Comparison of ENCODE assay signal across 8 cellular contexts in the genomic region with DNA sequence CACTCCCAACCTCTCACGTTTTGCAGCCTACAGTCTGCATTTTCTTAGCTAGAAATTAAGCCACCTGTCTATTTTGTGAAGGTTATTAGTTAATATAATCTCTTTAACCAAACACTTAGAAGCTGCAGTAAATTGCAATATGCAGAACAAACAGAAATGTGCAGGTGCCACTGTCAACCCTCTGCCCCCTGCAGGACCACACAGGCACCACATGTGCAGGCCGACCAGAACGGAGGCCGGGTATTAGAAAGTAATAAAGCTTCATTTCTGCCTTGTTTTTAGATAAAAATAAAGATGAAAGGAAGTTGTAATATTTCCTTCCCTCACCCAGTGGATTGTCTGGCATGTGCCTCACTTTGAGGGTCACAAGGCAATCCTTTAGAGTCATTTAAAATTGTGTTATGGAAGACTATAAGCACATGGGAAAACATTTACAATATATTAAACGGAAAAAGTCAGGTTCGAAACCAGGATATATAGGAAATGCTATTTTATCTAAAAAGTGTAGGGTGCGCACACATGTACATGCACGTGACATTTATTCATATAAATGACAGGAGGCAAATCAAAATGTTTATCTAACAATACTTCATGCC.
DNase-seq lines count a peak whose midpoint lies in the region; ATAC-seq and TF ChIP-seq lines count a peak whose summit lies in the region.

No MANE protein-coding gene starts in this region.

- H3K4me1 Mint-ChIP-seq in activated CD8-positive, alpha-beta T cell treated with anti-CD3 and anti-CD28 coated beads for 36 hours (ENCODE audit: low read depth) = peaks cover 5% of the 10 kb centered on the region
- peaks cover 4% of the 10 kb centered on the region for H3K4me1 Mint-ChIP-seq in progenitor cell of endocrine pancreas (ENCODE audit: low read depth)

- H3K4me3 Mint-ChIP-seq in activated CD8-positive, alpha-beta T cell treated with anti-CD3 and anti-CD28 coated beads for 36 hours = no peak overlapping the region
- no peak overlapping the region for H3K4me3 Mint-ChIP-seq in progenitor cell of endocrine pancreas (ENCODE audit: low read depth)

- CTCF ChIA-PET in activated CD8-positive, alpha-beta T cell treated with anti-CD3 and anti-CD28 coated beads for 36 hours (lab: Charles Lee) = interaction anchor here (0.6 to 2.5 kb wide), 28 partner anchors 8 to 1089 kb away, joined by 3 to 13 read pairs (median 3); a partner anchor contains a TSS

- TF ChIP-seq CTCF in activated CD8-positive, alpha-beta T cell treated with anti-CD3 and anti-CD28 coated beads for 36 hours (IDR thresholded peaks at IDR 0.05) = peak; percentile 87
- TF ChIP-seq CTCF in epithelial cell of proximal tubule (conservative IDR thresholded peaks at IDR 0.05; ENCODE audit: low read depth, low read length) (peak; percentile 81), progenitor cell of endocrine pancreas (IDR thresholded peaks at IDR 0.05; ENCODE audit: unreplicated experiment) (peak; percentile 70)

- no peaks in the 10 kb centered on the region for H3K36me3 Mint-ChIP-seq in activated CD8-positive, alpha-beta T cell treated with anti-CD3 and anti-CD28 coated beads for 36 hours (ENCODE audit: low read depth)
- H3K36me3 Mint-ChIP-seq in progenitor cell of endocrine pancreas (ENCODE audit: insufficient read depth) = no peaks in the 10 kb centered on the region

- peak; percentile 40 for DNase-seq in Ammon's horn (ENCODE audit: low spot score)
- DNase-seq in Kasumi-1 (lab: John Stamatoyannopoulos, UW) = peak; percentile 60 to 83
- DNase-seq in activated CD8-positive, alpha-beta T cell treated with anti-CD3 and anti-CD28 coated beads for 36 hours = peak; percentile 73
- DNase-seq in epithelial cell of proximal tubule (ENCODE audit: low read depth) = no peak
- no peak for DNase-seq in progenitor cell of endocrine pancreas (ENCODE audit: low spot score, unreplicated experiment)
- DNase-seq in NCI-H2227 (lab: John Stamatoyannopoulos, UW; ENCODE audit: unreplicated experiment) = no peak
- DNase-seq in NCI-H2107 (lab: John Stamatoyannopoulos, UW) = no peak

- H3K4me3 ChIP-seq in epithelial cell of proximal tubule (ENCODE audit: low read depth, low read length) = no peak overlapping the region

- H3K27ac Mint-ChIP-seq in activated CD8-positive, alpha-beta T cell treated with anti-CD3 and anti-CD28 coated beads for 36 hours = no peak overlapping the region
- H3K27ac Mint-ChIP-seq in progenitor cell of endocrine pancreas = no peak overlapping the region

- no peaks in the 10 kb centered on the region for H3K27me3 Mint-ChIP-seq in activated CD8-positive, alpha-beta T cell treated with anti-CD3 and anti-CD28 coated beads for 36 hours
- H3K27me3 Mint-ChIP-seq in progenitor cell of endocrine pancreas = no peaks in the 10 kb centered on the region

- POLR2A ChIA-PET in activated CD8-positive, alpha-beta T cell treated with anti-CD3 and anti-CD28 coated beads for 36 hours (lab: Charles Lee) = no interaction called here

- peak; percentile 68 for ATAC-seq in GM19035 (IDR thresholded peaks at IDR 0.05; ENCODE audit: unreplicated experiment)
- peak; percentile 87 for ATAC-seq in activated CD8-positive, alpha-beta T cell treated with anti-CD3 and anti-CD28 coated beads for 36 hours

- H3K9me3 Mint-ChIP-seq in activated CD8-positive, alpha-beta T cell treated with anti-CD3 and anti-CD28 coated beads for 36 hours = no peaks in the 10 kb centered on the region
- H3K9me3 Mint-ChIP-seq in progenitor cell of endocrine pancreas (ENCODE audit: low read depth) = no peaks in the 10 kb centered on the region

- intact Hi-C loops in activated CD8-positive, alpha-beta T cell treated with anti-CD3 and anti-CD28 coated beads for 36 hours (cut with micrococcal nuclease) = no loop called here

Comparison
In these comparisons a context has a peak if more than half of its experiments do, and no peak if none do; other contexts are left out.
1. DNase-seq: peak in Ammon's horn (single experiment), Kasumi-1 (2 of 2) and activated CD8-positive, alpha-beta T cell treated with anti-CD3 and anti-CD28 coated beads for 36 hours (single experiment); none in epithelial cell of proximal tubule (single experiment), progenitor cell of endocrine pancreas (single experiment), NCI-H2227 (single experiment) and NCI-H2107 (single experiment).
2. Peak in every context shown above with its lines, with median percentiles within 50 percentile points of each other: CTCF ChIP-seq.